1 cellular context compared by ENCODE assay signal in the genomic region with DNA sequence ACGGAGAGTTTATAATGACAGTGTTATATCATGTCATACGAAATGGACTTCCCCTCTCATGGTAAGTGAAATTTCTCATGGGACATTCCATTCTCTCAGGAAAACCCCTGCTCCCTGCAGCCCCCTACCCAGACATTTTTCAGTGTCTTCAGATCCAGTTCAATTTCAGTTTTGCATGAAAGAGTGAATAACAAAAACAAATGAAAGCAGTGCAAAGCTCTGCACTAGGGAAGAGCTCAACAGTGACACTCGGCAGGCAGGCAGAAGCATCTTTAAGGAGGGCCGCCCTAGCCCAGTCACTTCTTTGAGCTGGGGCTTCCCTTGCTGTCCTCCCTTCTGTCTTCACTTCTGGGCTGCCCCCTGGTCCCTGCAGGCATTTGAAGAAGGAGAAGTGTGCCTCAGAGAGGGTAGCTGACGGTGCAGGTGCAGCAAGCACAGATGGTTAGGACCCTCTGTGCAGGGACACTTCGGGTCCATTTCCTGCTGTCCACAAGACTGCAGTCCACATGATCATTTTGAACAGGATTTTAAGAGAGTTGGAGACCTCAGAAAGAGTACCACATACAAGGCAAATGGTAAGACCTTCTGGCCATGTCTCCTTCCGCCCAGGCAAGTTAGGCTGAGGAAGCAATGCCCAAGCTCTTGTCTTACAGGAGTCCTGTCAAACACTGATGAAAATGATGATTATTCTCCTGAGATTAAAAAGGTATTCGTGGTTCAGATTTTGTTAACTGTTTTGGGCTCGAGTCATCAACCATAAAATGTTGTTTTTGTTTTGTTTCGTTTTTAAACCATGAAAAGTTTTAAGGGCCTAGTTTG.
TF ChIP-seq lines count a peak whose summit lies in the region.

No MANE protein-coding gene starts in this region.

TF ChIP-seq in WTC11, 78 proteins besides CTCF, POLR2A, EP300 and RAD21 (continued from another document):
- TF ChIP-seq, protein P1, sequence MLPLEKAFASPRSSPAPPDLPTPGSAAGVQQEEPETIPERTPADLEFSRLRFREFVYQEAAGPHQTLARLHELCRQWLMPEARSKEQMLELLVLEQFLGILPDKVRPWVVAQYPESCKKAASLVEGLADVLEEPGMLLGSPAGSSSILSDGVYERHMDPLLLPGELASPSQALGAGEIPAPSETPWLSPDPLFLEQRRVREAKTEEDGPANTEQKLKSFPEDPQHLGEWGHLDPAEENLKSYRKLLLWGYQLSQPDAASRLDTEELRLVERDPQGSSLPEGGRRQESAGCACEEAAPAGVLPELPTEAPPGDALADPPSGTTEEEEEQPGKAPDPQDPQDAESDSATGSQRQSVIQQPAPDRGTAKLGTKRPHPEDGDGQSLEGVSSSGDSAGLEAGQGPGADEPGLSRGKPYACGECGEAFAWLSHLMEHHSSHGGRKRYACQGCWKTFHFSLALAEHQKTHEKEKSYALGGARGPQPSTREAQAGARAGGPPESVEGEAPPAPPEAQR (CRISPR knock-in tag; IDR thresholded peaks at IDR 0.05), result no peak
- TF ChIP-seq NR2C2 (CRISPR knock-in tag; IDR thresholded peaks at IDR 0.05) (no peak), MXD4 (CRISPR knock-in tag; IDR thresholded peaks at IDR 0.05; ENCODE audit: borderline replicate concordance) (no peak), JAZF1 (CRISPR knock-in tag; IDR thresholded peaks at IDR 0.05) (no peak), ZNF671 (CRISPR knock-in tag; IDR thresholded peaks at IDR 0.05) (no peak), RELA (CRISPR knock-in tag; IDR thresholded peaks at IDR 0.05; ENCODE audit: borderline replicate concordance) (no peak), ATF1 (CRISPR knock-in tag; IDR thresholded peaks at IDR 0.05) (no peak), ZNF138 (CRISPR knock-in tag; conservative IDR thresholded peaks at IDR 0.05) (no peak), PRRX2 (CRISPR knock-in tag; IDR thresholded peaks at IDR 0.05) (no peak), ZNF121 (CRISPR knock-in tag; IDR thresholded peaks at IDR 0.05) (no peak)
- TF ChIP-seq, protein P2, sequence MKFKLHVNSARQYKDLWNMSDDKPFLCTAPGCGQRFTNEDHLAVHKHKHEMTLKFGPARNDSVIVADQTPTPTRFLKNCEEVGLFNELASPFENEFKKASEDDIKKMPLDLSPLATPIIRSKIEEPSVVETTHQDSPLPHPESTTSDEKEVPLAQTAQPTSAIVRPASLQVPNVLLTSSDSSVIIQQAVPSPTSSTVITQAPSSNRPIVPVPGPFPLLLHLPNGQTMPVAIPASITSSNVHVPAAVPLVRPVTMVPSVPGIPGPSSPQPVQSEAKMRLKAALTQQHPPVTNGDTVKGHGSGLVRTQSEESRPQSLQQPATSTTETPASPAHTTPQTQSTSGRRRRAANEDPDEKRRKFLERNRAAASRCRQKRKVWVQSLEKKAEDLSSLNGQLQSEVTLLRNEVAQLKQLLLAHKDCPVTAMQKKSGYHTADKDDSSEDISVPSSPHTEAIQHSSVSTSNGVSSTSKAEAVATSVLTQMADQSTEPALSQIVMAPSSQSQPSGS (CRISPR knock-in tag; IDR thresholded peaks at IDR 0.05; ENCODE audit: borderline replicate concordance, low read depth), result no peak
- TF ChIP-seq, protein P3, sequence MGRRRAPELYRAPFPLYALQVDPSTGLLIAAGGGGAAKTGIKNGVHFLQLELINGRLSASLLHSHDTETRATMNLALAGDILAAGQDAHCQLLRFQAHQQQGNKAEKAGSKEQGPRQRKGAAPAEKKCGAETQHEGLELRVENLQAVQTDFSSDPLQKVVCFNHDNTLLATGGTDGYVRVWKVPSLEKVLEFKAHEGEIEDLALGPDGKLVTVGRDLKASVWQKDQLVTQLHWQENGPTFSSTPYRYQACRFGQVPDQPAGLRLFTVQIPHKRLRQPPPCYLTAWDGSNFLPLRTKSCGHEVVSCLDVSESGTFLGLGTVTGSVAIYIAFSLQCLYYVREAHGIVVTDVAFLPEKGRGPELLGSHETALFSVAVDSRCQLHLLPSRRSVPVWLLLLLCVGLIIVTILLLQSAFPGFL (CRISPR knock-in tag; IDR thresholded peaks at IDR 0.05; ENCODE audit: borderline replicate concordance), result no peak
- TF ChIP-seq, protein P4, sequence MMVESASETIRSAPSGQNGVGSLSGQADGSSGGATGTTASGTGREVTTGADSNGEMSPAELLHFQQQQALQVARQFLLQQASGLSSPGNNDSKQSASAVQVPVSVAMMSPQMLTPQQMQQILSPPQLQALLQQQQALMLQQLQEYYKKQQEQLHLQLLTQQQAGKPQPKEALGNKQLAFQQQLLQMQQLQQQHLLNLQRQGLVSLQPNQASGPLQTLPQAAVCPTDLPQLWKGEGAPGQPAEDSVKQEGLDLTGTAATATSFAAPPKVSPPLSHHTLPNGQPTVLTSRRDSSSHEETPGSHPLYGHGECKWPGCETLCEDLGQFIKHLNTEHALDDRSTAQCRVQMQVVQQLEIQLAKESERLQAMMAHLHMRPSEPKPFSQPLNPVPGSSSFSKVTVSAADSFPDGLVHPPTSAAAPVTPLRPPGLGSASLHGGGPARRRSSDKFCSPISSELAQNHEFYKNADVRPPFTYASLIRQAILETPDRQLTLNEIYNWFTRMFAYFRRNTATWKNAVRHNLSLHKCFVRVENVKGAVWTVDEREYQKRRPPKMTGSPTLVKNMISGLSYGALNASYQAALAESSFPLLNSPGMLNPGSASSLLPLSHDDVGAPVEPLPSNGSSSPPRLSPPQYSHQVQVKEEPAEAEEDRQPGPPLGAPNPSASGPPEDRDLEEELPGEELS (CRISPR knock-in tag; IDR thresholded peaks at IDR 0.05), result no peak
- TF ChIP-seq, protein P5, sequence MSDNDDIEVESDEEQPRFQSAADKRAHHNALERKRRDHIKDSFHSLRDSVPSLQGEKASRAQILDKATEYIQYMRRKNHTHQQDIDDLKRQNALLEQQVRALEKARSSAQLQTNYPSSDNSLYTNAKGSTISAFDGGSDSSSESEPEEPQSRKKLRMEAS (CRISPR knock-in tag; IDR thresholded peaks at IDR 0.05), result no peak
- TF ChIP-seq, protein P6, sequence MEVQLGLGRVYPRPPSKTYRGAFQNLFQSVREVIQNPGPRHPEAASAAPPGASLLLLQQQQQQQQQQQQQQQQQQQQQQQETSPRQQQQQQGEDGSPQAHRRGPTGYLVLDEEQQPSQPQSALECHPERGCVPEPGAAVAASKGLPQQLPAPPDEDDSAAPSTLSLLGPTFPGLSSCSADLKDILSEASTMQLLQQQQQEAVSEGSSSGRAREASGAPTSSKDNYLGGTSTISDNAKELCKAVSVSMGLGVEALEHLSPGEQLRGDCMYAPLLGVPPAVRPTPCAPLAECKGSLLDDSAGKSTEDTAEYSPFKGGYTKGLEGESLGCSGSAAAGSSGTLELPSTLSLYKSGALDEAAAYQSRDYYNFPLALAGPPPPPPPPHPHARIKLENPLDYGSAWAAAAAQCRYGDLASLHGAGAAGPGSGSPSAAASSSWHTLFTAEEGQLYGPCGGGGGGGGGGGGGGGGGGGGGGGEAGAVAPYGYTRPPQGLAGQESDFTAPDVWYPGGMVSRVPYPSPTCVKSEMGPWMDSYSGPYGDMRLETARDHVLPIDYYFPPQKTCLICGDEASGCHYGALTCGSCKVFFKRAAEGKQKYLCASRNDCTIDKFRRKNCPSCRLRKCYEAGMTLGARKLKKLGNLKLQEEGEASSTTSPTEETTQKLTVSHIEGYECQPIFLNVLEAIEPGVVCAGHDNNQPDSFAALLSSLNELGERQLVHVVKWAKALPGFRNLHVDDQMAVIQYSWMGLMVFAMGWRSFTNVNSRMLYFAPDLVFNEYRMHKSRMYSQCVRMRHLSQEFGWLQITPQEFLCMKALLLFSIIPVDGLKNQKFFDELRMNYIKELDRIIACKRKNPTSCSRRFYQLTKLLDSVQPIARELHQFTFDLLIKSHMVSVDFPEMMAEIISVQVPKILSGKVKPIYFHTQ (CRISPR knock-in tag; IDR thresholded peaks at IDR 0.05), result no peak
